9 cellular contexts compared by ENCODE assay signal in genomic region chr9:87592554-87593394, GRCh38.
DNase-seq lines count a peak whose midpoint lies in the region; ATAC-seq, FAIRE-seq and TF ChIP-seq lines count a peak whose summit lies in the region.
"Had no signal": no experiment of that assay in that cellular context is flagged by ENCODE, and none has a peak within 500 bp of the region (broad histone marks: within the 10 kb centered on the region; RNA-seq: fewer than 3 reads in every experiment).

No MANE protein-coding gene starts in this region.

- in situ Hi-C loops in IMR-90 (cut with MboI; ENCODE audit: low sequenced_read_pairs) = no loop called here

- no peak overlapping the region for H3K56ac ChIP-seq in IMR-90 (ENCODE audit: extremely low read depth, insufficient read depth, low read length)

- TF ChIP-seq POLR2A in IMR-90 (IDR thresholded peaks at IDR 0.05; ENCODE audit: low read depth, low read length) = no peak
- no peak for TF ChIP-seq POLR2A in right lobe of liver (IDR thresholded peaks at IDR 0.05)

- H2BK120ac ChIP-seq in IMR-90 (ENCODE audit: low read depth, low read length) = 0 out of 2 replicates have a peak overlapping the region, but pooled peaks have one; percentile 5

- peak overlapping the region; percentile 14; the same call in 1 of the 2 replicates for H4K91ac ChIP-seq in IMR-90 (ENCODE audit: insufficient read depth, low read depth, low read length)

- no peaks in the 10 kb centered on the region for H3K79me1 ChIP-seq in IMR-90 (ENCODE audit: low read depth in 1 of 2, low read length in 2 of 2)

- peak overlapping the region; percentile 59 for H2AK9ac ChIP-seq in IMR-90 (replicated peaks; ENCODE audit: low read depth, low read length, poor library complexity)

- H3K27me3 ChIP-seq in IMR-90 (ENCODE audit: control insufficient read depth, insufficient read depth, low read length) (no peaks in the 10 kb centered on the region; the same call in 1 of the 2 replicates), bronchial epithelial cell (ENCODE audit: control insufficient read depth, insufficient read depth, low read length) (no peaks in the 10 kb centered on the region), right lobe of liver (no peaks in the 10 kb centered on the region), thymus (ENCODE audit: control insufficient read depth, insufficient read depth) (no peaks in the 10 kb centered on the region)

- WGBS in IMR-90 (ENCODE audit: extremely low coverage in 2 of 2, insufficient read length in 1 of 2), 2 experiments = 0% methylated on average over 5 of the region's 15 CpGs; no CpG with 5 or more reads in 1 of the 2 experiments
- 17% methylated on average over 13 of the region's 15 CpGs for WGBS in right lobe of liver (ENCODE audit: insufficient coverage, low coverage, low lambda C conversion rate, missing lambda C conversion rate)
- 86% methylated on average over 15 of the region's 15 CpGs for WGBS in thymus

- POLR2A ChIA-PET in IMR-90 (lab: Charles Lee; ENCODE audit: unreplicated experiment) = no interaction called here

- H2AK5ac ChIP-seq in IMR-90 (ENCODE audit: low read depth, low read length) = no peak overlapping the region

- H4K5ac ChIP-seq in IMR-90 (ENCODE audit: low read depth, low read length) = no peak overlapping the region

- no TSS peak for BruUV-seq in IMR-90 (replicated peaks; lab: Mats Ljungman, UMichigan)

- H3K4ac ChIP-seq in IMR-90 (ENCODE audit: low read depth, low read length) = no peak overlapping the region; the same call in 1 of the 2 replicates

- H3K4me1 ChIP-seq in IMR-90 (ENCODE audit: control insufficient read depth, insufficient read depth, low read length) (peaks cover 4% of the 10 kb centered on the region; the same call in 1 of the 2 replicates), right lobe of liver (peaks cover 0 to 60% (median 29%) of the 10 kb centered on the region in 4 donors), thymus (ENCODE audit: control insufficient read depth, insufficient read depth, low read length) (peaks cover 47% of the 10 kb centered on the region)

- H3K14ac ChIP-seq in IMR-90 (replicated peaks; ENCODE audit: low read depth, low read length) = no peak overlapping the region

- no peak overlapping the region for H3K4me3 ChIP-seq in IMR-90 (ENCODE audit: insufficient read depth, low read depth, low read length)
- H3K4me3 ChIP-seq in bronchial epithelial cell (ENCODE audit: low read depth, low read length) = no peak overlapping the region
- peak overlapping the region in 2 of 3 donors; percentile 14 to 21 for H3K4me3 ChIP-seq in right lobe of liver
- H3K4me3 ChIP-seq in thymus (ENCODE audit: low read length) = no peak overlapping the region

- no peak overlapping the region for H2BK20ac ChIP-seq in IMR-90 (ENCODE audit: low read depth, low read length)

- dilution Hi-C loops in IMR-90 (cut with HindIII; ENCODE audit: low sequenced_read_pairs, unreplicated experiment) = no loop called here

- H3K36me3 ChIP-seq in IMR-90 (ENCODE audit: control insufficient read depth, insufficient read depth, low read length) (no peaks in the 10 kb centered on the region), bronchial epithelial cell (ENCODE audit: control insufficient read depth, insufficient read depth, low read length) (no peaks in the 10 kb centered on the region), right lobe of liver (no peaks in the 10 kb centered on the region), thymus (ENCODE audit: control insufficient read depth, insufficient read depth) (no peaks in the 10 kb centered on the region)

- intact Hi-C loops in IMR-90 (cut with micrococcal nuclease) (no loop called here), right lobe of liver (cut with DNase I) (no loop called here)

- peak overlapping the region; percentile 69 for H2AFZ ChIP-seq in IMR-90 (replicated peaks; ENCODE audit: low read length, poor library complexity)

- peak; percentile 90 for ATAC-seq in IMR-90 (ENCODE audit: low read depth)
- ATAC-seq in right lobe of liver = peak; percentile 80 to 88 (median 84)
- no peak for ATAC-seq in HG03442 (IDR thresholded peaks at IDR 0.05; ENCODE audit: unreplicated experiment)
- ATAC-seq in HG03045 (IDR thresholded peaks at IDR 0.05; ENCODE audit: unreplicated experiment) = no peak
- no peak for ATAC-seq in GM18870 (IDR thresholded peaks at IDR 0.05; ENCODE audit: unreplicated experiment)

- peak overlapping the region; percentile 43; the same call in 1 of the 2 replicates for H3K4me2 ChIP-seq in IMR-90 (ENCODE audit: low read depth, low read length)

- H3K9ac ChIP-seq in IMR-90 (ENCODE audit: low read depth, low read length) = no peak overlapping the region

- no peak for FAIRE-seq in bronchial epithelial cell (lab: Jason Lieb, UNC)

- DNase-seq in IMR-90 (peak; percentile 69), bronchial epithelial cell (ENCODE audit: low read depth) (peak; percentile 23), right lobe of liver (peak; percentile 77 to 79 (median 78))
- no peak for DNase-seq in activated T-cell treated with anti-CD3 and anti-CD28 coated beads, Interleukin-2, amount 50 U/mL, for 1 hour
- DNase-seq: T-helper 1 cell had no signal

- CTCF ChIA-PET in IMR-90 (lab: Yijun Ruan, JAX) = no interaction called here

- H4K20me1 ChIP-seq in IMR-90 (ENCODE audit: insufficient read depth, low read length) = no peaks in the 10 kb centered on the region

- H3K18ac ChIP-seq in IMR-90 (ENCODE audit: low read depth, low read length) = no peak overlapping the region

- H3K9me3 ChIP-seq in IMR-90 (ENCODE audit: control insufficient read depth, insufficient read depth, low read length) (no peaks in the 10 kb centered on the region), right lobe of liver (no peaks in the 10 kb centered on the region), thymus (ENCODE audit: control insufficient read depth) (no peaks in the 10 kb centered on the region)

- H2BK5ac ChIP-seq in IMR-90 (ENCODE audit: low read depth, low read length, poor library complexity, severe bottlenecking) = no peak overlapping the region

- H3K9me1 ChIP-seq in IMR-90 (ENCODE audit: insufficient read depth, low read length) = 0 out of 2 replicates have a peak, but pooled peaks cover 4% of the 10 kb centered on the region

- TF ChIP-seq CTCF in IMR-90 (conservative IDR thresholded peaks at IDR 0.05; ENCODE audit: low read depth, low read length) (no peak), bronchial epithelial cell (IDR thresholded peaks at IDR 0.05; ENCODE audit: insufficient read depth, low read length, severe bottlenecking) (no peak), right lobe of liver (IDR thresholded peaks at IDR 0.05) (no peak)

- TF ChIP-seq RAD21 in IMR-90 (IDR thresholded peaks at IDR 0.05; ENCODE audit: low read length) = no peak

- no peak overlapping the region for H2BK15ac ChIP-seq in IMR-90 (ENCODE audit: low read depth, low read length)

- H3K27ac ChIP-seq in IMR-90 (ENCODE audit: insufficient read depth, low read length) (peak overlapping the region; percentile 13; the same call in 1 of the 2 replicates), right lobe of liver (peak overlapping the region; percentile 27 to 56 (median 50)), thymus (ENCODE audit: low read depth) (peak overlapping the region; percentile 55)

- H4K8ac ChIP-seq in IMR-90 (ENCODE audit: low read depth in 2 of 2, low read length in 2 of 2) = no peak overlapping the region; a peak in 1 of 4 replicates

- no peak overlapping the region for H3K23ac ChIP-seq in IMR-90 (ENCODE audit: low read depth, low read length)

TF ChIP-seq in IMR-90, 13 proteins besides CTCF, POLR2A, EP300 and RAD21:
- TF ChIP-seq MXI1 (IDR thresholded peaks at IDR 0.05; ENCODE audit: borderline replicate concordance, low read depth, low read length) (no peak), CEBPB (IDR thresholded peaks at IDR 0.05; ENCODE audit: low read depth, low read length) (no peak), MAZ (IDR thresholded peaks at IDR 0.05; ENCODE audit: borderline replicate concordance, low read depth, low read length) (peak; percentile 24; the same call in 1 of the 2 replicates)

Comparison
In these comparisons a context has a peak if more than half of its experiments do, and no peak if none do; other contexts are left out.
1. ATAC-seq: peak in IMR-90 (single experiment) and right lobe of liver (4 of 4); none in HG03442 (single experiment), HG03045 (single experiment) and GM18870 (single experiment).
2. H3K4me3 ChIP-seq: peak in right lobe of liver (2 of 3); none in IMR-90 (single experiment), bronchial epithelial cell (single experiment) and thymus (single experiment).
3. Peak in every context shown above with its lines, with median percentiles within 50 percentile points of each other: H3K27ac ChIP-seq.